In genomic region chr5:60143912-60144311, GRCh38 we compare ENCODE assay signal across 26 cellular contexts.
"Had no signal": no experiment of that assay in that cellular context is flagged by ENCODE, and none has a peak within 500 bp of the region (broad histone marks: within the 10 kb centered on the region; RNA-seq: fewer than 3 reads in every experiment).

No MANE protein-coding gene starts in this region.

- H3K27me3 ChIP-seq: heart right ventricle, hepatocyte, ovary, right atrium auricular region, suprapubic skin, tibial artery, upper lobe of right lung had no signal

- H3K36me3 Mint-ChIP-seq: immature natural killer cell; naive thymus-derived CD8-positive, alpha-beta T cell had no signal

- FAIRE-seq: islet of Langerhans, urothelium cell line had no signal

- H3K4me1 ChIP-seq: heart right ventricle, left ventricle myocardium inferior, right atrium auricular region, suprapubic skin, upper lobe of right lung had no signal

- H3K9me3 ChIP-seq: ovary, right atrium auricular region, suprapubic skin, thoracic aorta, tibial artery, upper lobe of right lung had no signal

- H3K27ac ChIP-seq: heart right ventricle, hepatocyte, left ventricle myocardium inferior, ovary, right atrium auricular region, skin epidermis, suprapubic skin, thoracic aorta, tibial artery, upper lobe of right lung had no signal

- H3K36me3 ChIP-seq: heart right ventricle, left ventricle myocardium inferior, ovary, right atrium auricular region, suprapubic skin, thoracic aorta, tibial artery, upper lobe of right lung had no signal

- DNase-seq: heart right ventricle; immature natural killer cell; left ventricle myocardium inferior; naive thymus-derived CD8-positive, alpha-beta T cell; ovary; stimulated activated CD4-positive, alpha-beta T cell treated with anti-CD3 and anti-CD28 coated beads, Interleukin-12 subunit alpha, Interleukin-12 subunit beta, amount 100 ng/mL, for 4 hours; stimulated activated CD4-positive, alpha-beta T cell treated with anti-CD3 and anti-CD28 coated beads, Interleukin-15, amount 100 ng/mL, for 24 hours; stimulated activated CD4-positive, alpha-beta T cell treated with anti-CD3 and anti-CD28 coated beads, Interleukin-2, amount 100 ng/mL, for 24 hours; stimulated activated CD4-positive, alpha-beta T cell treated with anti-CD3 and anti-CD28 coated beads, Interleukin-4, amount 100 ng/mL, for 1 hour; stimulated activated naive B cell treated with anti-CD40 and anti-IgM and Interleukin-4, amounts not matched to agents 10 μg/mL and 1 μg/mL and 100 μg/mL, for 72 hours; tibial artery; trophoblast cell; upper lobe of right lung had no signal

- H3K4me1 Mint-ChIP-seq: immature natural killer cell; naive thymus-derived CD8-positive, alpha-beta T cell; neural crest cell; stimulated activated naive B cell treated with anti-CD40 and anti-IgM and Interleukin-4, amounts not matched to agents 10 μg/mL and 1 μg/mL and 100 μg/mL, for 72 hours had no signal

- H3K4me3 Mint-ChIP-seq: immature natural killer cell; naive thymus-derived CD8-positive, alpha-beta T cell; nephron; neural crest cell; stimulated activated naive B cell treated with anti-CD40 and anti-IgM and Interleukin-4, amounts not matched to agents 10 μg/mL and 1 μg/mL and 100 μg/mL, for 72 hours; stimulated activated naive CD8-positive, alpha-beta T cell treated with anti-CD3 and anti-CD28 coated beads, Interleukin-15, Interleukin-2, amounts not matched to agents 100 ng/mL and 50 ng/mL, for 24 hours had no signal

- H3K79me2 ChIP-seq: hepatocyte had no signal

- H3K4me2 ChIP-seq: hepatocyte had no signal

- H2AFZ ChIP-seq: hepatocyte had no signal

- ATAC-seq: heart right ventricle; naive thymus-derived CD8-positive, alpha-beta T cell; sciatic nerve; stimulated activated naive B cell treated with anti-CD40 and anti-IgM and Interleukin-4, amounts not matched to agents 10 μg/mL and 1 μg/mL and 100 μg/mL, for 72 hours; upper lobe of right lung had no signal

- H3K4me3 ChIP-seq: heart right ventricle, hepatocyte, left ventricle myocardium inferior, lung, ovary, right atrium auricular region, skin epidermis, suprapubic skin, thoracic aorta, tibial artery, upper lobe of right lung had no signal

- H3K27ac Mint-ChIP-seq: immature natural killer cell; naive thymus-derived CD8-positive, alpha-beta T cell; nephron; progenitor cell of endocrine pancreas; stimulated activated naive B cell treated with anti-CD40 and anti-IgM and Interleukin-4, amounts not matched to agents 10 μg/mL and 1 μg/mL and 100 μg/mL, for 72 hours; stimulated activated naive CD8-positive, alpha-beta T cell treated with anti-CD3 and anti-CD28 coated beads, Interleukin-15, Interleukin-2, amounts not matched to agents 100 ng/mL and 50 ng/mL, for 24 hours had no signal

- H3K27me3 Mint-ChIP-seq: naive thymus-derived CD8-positive, alpha-beta T cell; progenitor cell of endocrine pancreas; stimulated activated naive B cell treated with anti-CD40 and anti-IgM and Interleukin-4, amounts not matched to agents 10 μg/mL and 1 μg/mL and 100 μg/mL, for 72 hours; stimulated activated naive CD8-positive, alpha-beta T cell treated with anti-CD3 and anti-CD28 coated beads, Interleukin-15, Interleukin-2, amounts not matched to agents 100 ng/mL and 50 ng/mL, for 24 hours had no signal

- H3K9me3 Mint-ChIP-seq: nephron had no signal
